In the genomic region with DNA sequence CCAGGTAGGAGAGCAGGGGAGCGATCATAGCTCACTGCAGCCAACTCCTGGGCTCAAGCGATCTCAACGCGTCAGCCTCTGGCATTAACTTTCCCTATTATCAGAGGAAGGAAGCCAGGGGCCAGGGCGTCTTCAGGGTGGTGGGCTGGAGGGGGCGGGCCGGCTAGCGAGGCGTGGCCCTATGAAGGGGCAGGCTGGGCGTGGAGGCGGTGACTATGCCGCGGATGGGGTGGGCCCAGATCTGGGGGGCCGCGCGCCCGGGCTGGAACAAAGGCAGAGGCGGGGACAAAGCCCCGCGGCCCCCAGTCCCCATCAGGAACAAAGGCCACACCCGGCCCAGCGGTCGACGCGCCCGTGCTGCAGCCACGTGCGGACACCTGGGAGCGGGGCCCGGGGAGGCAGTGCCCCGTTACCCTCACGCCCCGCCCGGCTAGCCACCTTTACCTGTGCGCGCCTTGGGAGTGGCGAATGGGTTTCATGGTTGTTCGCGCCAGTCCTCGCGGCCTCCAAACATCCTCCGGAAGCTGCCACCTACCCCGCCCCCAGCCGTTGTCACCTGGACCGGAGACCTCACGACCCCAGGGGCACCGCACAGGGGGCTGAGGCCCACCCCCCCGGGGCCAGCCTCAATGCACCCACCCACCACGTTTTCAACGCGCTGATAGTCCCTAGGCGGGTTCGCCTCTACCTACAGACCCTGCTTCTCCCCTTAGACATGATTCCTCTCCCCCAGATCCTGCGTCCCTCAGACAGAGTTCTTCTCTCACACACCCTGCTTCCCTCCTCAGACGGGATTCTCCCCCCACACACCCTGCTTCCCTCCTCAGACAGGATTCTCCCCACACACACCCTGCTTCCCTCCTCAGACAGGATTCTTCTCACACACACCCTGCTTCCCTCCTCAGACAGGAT, we compare ENCODE assay signal across 9 cellular contexts. TPM values are rescaled to one million over a fixed set of nuclear protein-coding genes. Genes with fewer than 3 reads are reported as not detected.
DNase-seq lines count a peak whose midpoint lies in the region; ATAC-seq, FAIRE-seq and TF ChIP-seq lines count a peak whose summit lies in the region.
"Had no signal": no experiment of that assay in that cellular context is flagged by ENCODE, and none has a peak within 500 bp of the region (broad histone marks: within the 10 kb centered on the region; RNA-seq: fewer than 3 reads in every experiment).

No MANE protein-coding gene starts in this region.

- peak overlapping the region; percentile 77 for H3K4me3 Mint-ChIP-seq in T-helper 2 cell treated with Interferon-gamma antibody and Interleukin-4, amounts not matched to agents 5 μg/mL and 100 μg/mL, for 36 hours

- 4 to 7% methylated on average over 51 to 55 of the region's 55 CpGs for WGBS in pancreas, 2 donors

- no peak for TF ChIP-seq CTCF in pancreas (IDR thresholded peaks at IDR 0.05)

- H3K36me3 Mint-ChIP-seq in T-helper 2 cell treated with Interferon-gamma antibody and Interleukin-4, amounts not matched to agents 5 μg/mL and 100 μg/mL, for 36 hours (ENCODE audit: low read depth): no peaks in the 10 kb centered on the region

- no peak overlapping the region for H3K27ac ChIP-seq in pancreas

- no peak for FAIRE-seq in pancreas (lab: Jason Lieb, UNC)
- FAIRE-seq: A204.1 had no signal

- no peaks in the 10 kb centered on the region for H3K27me3 ChIP-seq in pancreas

- H3K4me3 ChIP-seq in pancreas: peak overlapping the region in 2 of 4 donors; percentile 6 to 37

- H3K4me1 Mint-ChIP-seq in T-helper 2 cell treated with Interferon-gamma antibody and Interleukin-4, amounts not matched to agents 5 μg/mL and 100 μg/mL, for 36 hours (ENCODE audit: low read depth): peaks cover 5% of the 10 kb centered on the region

- ATAC-seq in esophagus mucosa (peak; percentile 82), pancreas (peak; percentile 40 to 82 (median 72)), HG02763 (IDR thresholded peaks at IDR 0.05; ENCODE audit: unreplicated experiment) (no peak)

- no peaks in the 10 kb centered on the region for H3K9me3 ChIP-seq in pancreas

- peak; percentile 67 for DNase-seq in DMS153 treated with DMSO at 0.1 percent for 48 hours (lab: John Stamatoyannopoulos, UW; ENCODE audit: unreplicated experiment)
- no peak for DNase-seq in DMS153 (lab: John Stamatoyannopoulos, UW)
- no peak for DNase-seq in T-helper 2 cell treated with Interferon-gamma antibody and Interleukin-4, amounts not matched to agents 5 μg/mL and 100 μg/mL, for 36 hours (ENCODE audit: low spot score)
- DNase-seq in pancreas: peak in 2 of 6 donors; percentile 14 to 18
- no peak for DNase-seq in hepatic stellate cell (ENCODE audit: low spot score)
- no peak for DNase-seq in NCI-H226

- H3K36me3 ChIP-seq in pancreas: no peaks in the 10 kb centered on the region

- peaks cover 0 to 2% (median 0%) of the 10 kb centered on the region in 3 donors for H3K4me1 ChIP-seq in pancreas

- intact Hi-C loops in pancreas (cut with DNase I): no loop called here

- peaks cover 23% of the 10 kb centered on the region for H3K27me3 Mint-ChIP-seq in T-helper 2 cell treated with Interferon-gamma antibody and Interleukin-4, amounts not matched to agents 5 μg/mL and 100 μg/mL, for 36 hours (ENCODE audit: low read depth)

- H3K9me3 Mint-ChIP-seq in T-helper 2 cell treated with Interferon-gamma antibody and Interleukin-4, amounts not matched to agents 5 μg/mL and 100 μg/mL, for 36 hours: no peaks in the 10 kb centered on the region

- peak overlapping the region; percentile 49 for H3K27ac Mint-ChIP-seq in T-helper 2 cell treated with Interferon-gamma antibody and Interleukin-4, amounts not matched to agents 5 μg/mL and 100 μg/mL, for 36 hours

RNA-seq across cellular contexts. Expression of gene TRIM28, which starts 5.4 kb away (rescaled TPM):
- total RNA-seq in esophagus mucosa (204 TPM), pancreas (100 to 1,000 TPM; 128 to 212 (median 174) TPM)
- 100 to 1,000 TPM; 189 to 208 TPM for polyA plus RNA-seq in pancreas

RNA-seq across cellular contexts. Expression of gene CHMP2A, which starts 16.4 kb away (rescaled TPM):
- total RNA-seq in esophagus mucosa (98.8 TPM), pancreas (10 to 100 TPM; 45.8 to 68.0 (median 58.4) TPM)
- polyA plus RNA-seq in pancreas: 100 to 1,000 TPM; 108 to 118 TPM

RNA-seq across cellular contexts. Expression of gene ZBTB45, which starts 18.9 kb away (rescaled TPM):
- 8.0 TPM for total RNA-seq in esophagus mucosa
- 1 to 10 TPM; 4.3 to 9.3 (median 6.3) TPM for total RNA-seq in pancreas
- 1 to 10 TPM; 5.8 to 7.5 TPM for polyA plus RNA-seq in pancreas

RNA-seq across cellular contexts. Expression of gene UBE2M, which starts 19.9 kb away (rescaled TPM):
- total RNA-seq in esophagus mucosa (52.8 TPM), pancreas (10 to 100 TPM; 23.0 to 30.1 (median 25.3) TPM)
- 10 to 100 TPM; 22.0 to 33.0 TPM for polyA plus RNA-seq in pancreas

RNA-seq across cellular contexts. Expression of gene SLC27A5, which starts 26.7 kb away (rescaled TPM):
- total RNA-seq in esophagus mucosa (6.4 TPM), pancreas (1 to 10 TPM; 3.0 to 6.7 (median 5.0) TPM)
- polyA plus RNA-seq in pancreas: 10 to 100 TPM; 12.8 to 15.6 TPM
